Comparison of ENCODE assay signal across 1 cellular context in genomic region chr19:40221858-40222619, GRCh38.
TF ChIP-seq lines count a peak whose summit lies in the region.

No MANE protein-coding gene starts in this region.

TF ChIP-seq in neural cell, 6 proteins besides CTCF, POLR2A, EP300 and RAD21 (continued from another document):
- TF ChIP-seq REST (IDR thresholded peaks at IDR 0.05; ENCODE audit: borderline replicate concordance) (no peak), POLR2AphosphoS5 (IDR thresholded peaks at IDR 0.05) (no peak), MXI1 (conservative IDR thresholded peaks at IDR 0.05; ENCODE audit: poor library complexity, severe bottlenecking) (no peak)
TF ChIP-seq in neural cell: peak in this region for 1.
